In genomic region chr4:108783666-108784463, GRCh38 we compare ENCODE assay signal across 11 cellular contexts. TPM values are rescaled to one million over a fixed set of nuclear protein-coding genes. Genes with fewer than 3 reads are reported as not detected.
A peak's percentile ranks its signal among the peaks of the same experiment; 100 is the strongest.
DNase-seq lines count a peak whose midpoint lies in the region; TF ChIP-seq lines count a peak whose summit lies in the region.
"Had no signal": no experiment of that assay in that cellular context is flagged by ENCODE, and none has a peak within 500 bp of the region (broad histone marks: within the 10 kb centered on the region; RNA-seq: fewer than 3 reads in every experiment).

No MANE protein-coding gene starts in this region.

- H3K4me1 Mint-ChIP-seq in chondrocyte (ENCODE audit: low read depth) (no peaks in the 10 kb centered on the region), neural crest cell (no peaks in the 10 kb centered on the region)
- H3K4me1 Mint-ChIP-seq: memory B cell had no signal

- H3K27ac ChIP-seq in coronary artery: no peak overlapping the region

- H3K27me3 Mint-ChIP-seq in chondrocyte (ENCODE audit: low read depth) (no peaks in the 10 kb centered on the region), neural crest cell (ENCODE audit: low read depth) (no peaks in the 10 kb centered on the region)

- H3K27ac Mint-ChIP-seq in chondrocyte (ENCODE audit: unreplicated experiment): no peak overlapping the region
- no peak overlapping the region for H3K27ac Mint-ChIP-seq in neural crest cell (ENCODE audit: unreplicated experiment)
- H3K27ac Mint-ChIP-seq: memory B cell had no signal

- H3K4me3 Mint-ChIP-seq in chondrocyte (ENCODE audit: unreplicated experiment): no peak overlapping the region
- no peak overlapping the region for H3K4me3 Mint-ChIP-seq in neural crest cell
- H3K4me3 Mint-ChIP-seq: memory B cell had no signal

- no peaks in the 10 kb centered on the region for H3K36me3 Mint-ChIP-seq in chondrocyte (ENCODE audit: low read depth)
- no peaks in the 10 kb centered on the region for H3K36me3 Mint-ChIP-seq in neural crest cell (ENCODE audit: low read depth)
- H3K36me3 Mint-ChIP-seq: memory B cell had no signal

- H3K9me3 Mint-ChIP-seq in chondrocyte (ENCODE audit: low read depth) (no peaks in the 10 kb centered on the region), neural crest cell (no peaks in the 10 kb centered on the region)

- TF ChIP-seq CTCF in GM12872 (IDR thresholded peaks at IDR 0.05; ENCODE audit: insufficient read depth, low read depth, low read length) (0 out of 3 replicates have a peak, but pooled peaks have one; percentile 3), chondrocyte (IDR thresholded peaks at IDR 0.05) (peak; percentile 76), neural crest cell (conservative IDR thresholded peaks at IDR 0.05) (peak; percentile 53), coronary artery (IDR thresholded peaks at IDR 0.05) (no peak)

- no peak overlapping the region for H3K4me3 ChIP-seq in coronary artery

- peak; percentile 17 for DNase-seq in MV-4-11 (lab: John Stamatoyannopoulos, UW)
- DNase-seq in chondrocyte (ENCODE audit: low spot score): no peak
- no peak for DNase-seq in neural crest cell (ENCODE audit: low read depth, low spot score)
- DNase-seq in coronary artery (ENCODE audit: low spot score): no peak
- no peak for DNase-seq in stimulated activated CD4-positive, alpha-beta T cell treated with anti-CD3 and anti-CD28 coated beads, Interleukin-1b, Interleukin-23, amount 100 ng/mL, for 48 hours
- DNase-seq in anterior cingulate cortex (lab: John Stamatoyannopoulos, UW): no peak
- DNase-seq: effector CD8-positive, alpha-beta T cell; NCI-H2029 treated with DMSO at 0.1 percent for 48 hours; substantia nigra had no signal

RNA-seq across cellular contexts. Expression of gene ETNPPL, which starts 21.0 kb away (rescaled TPM):
- total RNA-seq in chondrocyte (not detected in 3 replicates), neural crest cell (0.23 and 0.84 TPM in 2 replicates)
